ENCODE assay signal across 16 cellular contexts in the genomic region with DNA sequence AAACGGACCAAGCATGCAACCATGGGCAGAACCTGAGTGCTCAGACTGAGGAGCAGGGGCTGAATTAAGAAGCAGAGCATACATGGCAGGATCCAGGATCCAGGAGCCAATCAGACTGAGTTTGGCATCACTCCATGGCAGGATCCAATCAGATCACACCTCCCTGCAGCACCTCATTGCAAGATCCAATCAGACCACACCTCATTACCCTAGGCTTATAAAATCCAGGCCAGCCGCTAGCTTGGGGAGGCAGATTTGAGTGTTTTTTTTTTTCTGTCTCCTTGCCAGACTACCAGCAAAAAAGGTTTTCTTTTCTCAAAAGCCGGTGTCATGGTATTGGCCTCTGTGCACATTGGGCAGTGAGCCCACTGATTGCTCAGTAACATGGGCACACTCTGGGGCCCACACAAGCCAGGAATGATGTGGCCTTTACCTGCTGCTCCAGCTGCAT.
DNase-seq lines count a peak whose midpoint lies in the region; ATAC-seq and TF ChIP-seq lines count a peak whose summit lies in the region.
"Had no signal": no experiment of that assay in that cellular context is flagged by ENCODE, and none has a peak within 500 bp of the region (broad histone marks: within the 10 kb centered on the region; RNA-seq: fewer than 3 reads in every experiment).

No MANE protein-coding gene starts in this region.

- H3K27ac Mint-ChIP-seq in MCF 10A (ENCODE audit: low read depth, unreplicated experiment) (peak overlapping the region; percentile 82), Calu3 (ENCODE audit: unreplicated experiment) (no peak overlapping the region)
- H3K27ac Mint-ChIP-seq: activated B cell treated with CpG ODN at 0.5 μM for 24 hours; activated naive CD4-positive, alpha-beta T cell treated with anti-CD3 and anti-CD28 coated beads, Interleukin-2, amount 50 U/mL, for 72 hours; dendritic cell treated with granulocyte-macrophage colony-stimulating factor and Interleukin-4, amounts not matched to agents 40 ng/mL and 50 ng/mL, for 4 days had no signal

- BruUV-seq in MCF 10A (replicated peaks; lab: Mats Ljungman, UMichigan) = no TSS peak
- no TSS peak for BruUV-seq in Calu3 (replicated peaks; lab: Mats Ljungman, UMichigan)

- H3K4me1 Mint-ChIP-seq in MCF 10A (ENCODE audit: insufficient read depth, unreplicated experiment) (peaks cover 22% of the 10 kb centered on the region), Calu3 (ENCODE audit: low read depth, unreplicated experiment) (peaks cover 31% of the 10 kb centered on the region)
- H3K4me1 Mint-ChIP-seq: activated B cell treated with CpG ODN at 0.5 μM for 24 hours had no signal

- H3K9me3 ChIP-seq in breast epithelium = no peaks in the 10 kb centered on the region
- no peaks in the 10 kb centered on the region for H3K9me3 ChIP-seq in testis
- H3K9me3 ChIP-seq: tibial nerve had no signal

- no peaks in the 10 kb centered on the region for H3K36me3 ChIP-seq in breast epithelium
- no peaks in the 10 kb centered on the region for H3K36me3 ChIP-seq in testis (ENCODE audit: low read depth, missing control alignments)
- H3K36me3 ChIP-seq: tibial nerve had no signal

- H3K27me3 ChIP-seq in breast epithelium (no peaks in the 10 kb centered on the region), testis (no peaks in the 10 kb centered on the region)
- H3K27me3 ChIP-seq: tibial nerve had no signal

- POLR2A ChIA-PET in MCF 10A (lab: Yijun Ruan, JAX) = interaction anchor here (1.5 to 2.8 kb wide), 2 partner anchors 10 to 59 kb away, joined by 4 to 19 read pairs; no protein-coding TSS in a partner anchor

- TF ChIP-seq POLR2A in breast epithelium (IDR thresholded peaks at IDR 0.05) = no peak
- TF ChIP-seq POLR2A in testis (IDR thresholded peaks at IDR 0.05) = no peak

- no peak overlapping the region for H3K4me3 Mint-ChIP-seq in MCF 10A (ENCODE audit: unreplicated experiment)
- H3K4me3 Mint-ChIP-seq in Calu3 (ENCODE audit: low read depth, unreplicated experiment) = no peak overlapping the region
- H3K4me3 Mint-ChIP-seq: activated B cell treated with CpG ODN at 0.5 μM for 24 hours; dendritic cell treated with granulocyte-macrophage colony-stimulating factor and Interleukin-4, amounts not matched to agents 40 ng/mL and 50 ng/mL, for 4 days had no signal

- intact Hi-C loops in MCF 10A (cut with micrococcal nuclease) (no loop called here), breast epithelium (cut with DNase I; ENCODE audit: low total_unique reads) (no loop called here), testis (cut with DNase I; ENCODE audit: low total_unique reads) (no loop called here), Calu3 (cut with micrococcal nuclease; ENCODE audit: unreplicated experiment) (no loop called here), left ventricle myocardium superior (cut with micrococcal nuclease) (no loop called here)

- H3K27ac ChIP-seq in breast epithelium (no peak overlapping the region), testis (no peak overlapping the region)
- H3K27ac ChIP-seq: parathyroid adenoma, tibial nerve had no signal

- H3K9me3 Mint-ChIP-seq in MCF 10A (ENCODE audit: unreplicated experiment) (no peaks in the 10 kb centered on the region), Calu3 (ENCODE audit: low read depth, unreplicated experiment) (no peaks in the 10 kb centered on the region)
- H3K9me3 Mint-ChIP-seq: activated B cell treated with CpG ODN at 0.5 μM for 24 hours; activated naive CD4-positive, alpha-beta T cell treated with anti-CD3 and anti-CD28 coated beads, Interleukin-2, amount 50 U/mL, for 72 hours; dendritic cell treated with granulocyte-macrophage colony-stimulating factor and Interleukin-4, amounts not matched to agents 40 ng/mL and 50 ng/mL, for 4 days had no signal

- H3K27me3 Mint-ChIP-seq in MCF 10A (ENCODE audit: insufficient read depth, unreplicated experiment) = no peaks in the 10 kb centered on the region
- H3K27me3 Mint-ChIP-seq in Calu3 (ENCODE audit: unreplicated experiment) = no peaks in the 10 kb centered on the region

- H3K4me1 ChIP-seq in breast epithelium (no peaks in the 10 kb centered on the region), testis (no peaks in the 10 kb centered on the region)
- H3K4me1 ChIP-seq: parathyroid adenoma had no signal

- CTCF ChIA-PET in MCF 10A (lab: Yijun Ruan, JAX) = interaction anchor here (0.6 to 1.3 kb wide), 2 partner anchors 163 to 476 kb away, joined by 3 read pairs; no protein-coding TSS in a partner anchor
- CTCF ChIA-PET in Calu3 (lab: Charles Lee) = no interaction called here

- ATAC-seq in left ventricle myocardium superior = no peak
- no peak for ATAC-seq in GM21381 (IDR thresholded peaks at IDR 0.05; ENCODE audit: unreplicated experiment)

- no peak overlapping the region for H3K4me3 ChIP-seq in breast epithelium
- no peak overlapping the region for H3K4me3 ChIP-seq in testis
- H3K4me3 ChIP-seq: tibial nerve had no signal

- no peak for TF ChIP-seq CTCF in MCF 10A (IDR thresholded peaks at IDR 0.05; ENCODE audit: unreplicated experiment)
- TF ChIP-seq CTCF in breast epithelium (IDR thresholded peaks at IDR 0.05) = no peak
- no peak for TF ChIP-seq CTCF in testis (IDR thresholded peaks at IDR 0.05)
- TF ChIP-seq CTCF in Calu3 (IDR thresholded peaks at IDR 0.05; ENCODE audit: unreplicated experiment) = no peak

- H3K36me3 Mint-ChIP-seq in MCF 10A (ENCODE audit: insufficient read depth, unreplicated experiment) (no peaks in the 10 kb centered on the region), Calu3 (ENCODE audit: insufficient read depth, unreplicated experiment) (peaks cover 10% of the 10 kb centered on the region)
- H3K36me3 Mint-ChIP-seq: activated naive CD4-positive, alpha-beta T cell treated with anti-CD3 and anti-CD28 coated beads, Interleukin-2, amount 50 U/mL, for 72 hours had no signal

- DNase-seq in MCF 10A (ENCODE audit: unreplicated experiment) (peak; percentile 63), breast epithelium (ENCODE audit: low spot score in 2 of 2) (no peak), amniotic epithelial cell (ENCODE audit: low read depth) (peak; percentile 61), fibroblast of the conjunctiva (ENCODE audit: low read depth) (peak; percentile 17), testis (peak; percentile 38), Calu3 (no peak), left ventricle myocardium superior (no peak)
- DNase-seq: activated B cell treated with CpG ODN at 0.5 μM for 24 hours; KG1; NCI-H2029 treated with DMSO at 0.1 percent for 48 hours; stimulated activated CD4-positive, alpha-beta T cell treated with anti-CD3 and anti-CD28 coated beads, Interleukin-15, amount 100 ng/mL, for 24 hours had no signal

- WGBS in testis, 2 donors = 42 to 71% methylated on average over 3 of the region's 3 CpGs

Comparison
In these comparisons a context has a peak if more than half of its experiments do, and no peak if none do; other contexts are left out.
1. DNase-seq: peak in MCF 10A (single experiment), amniotic epithelial cell (single experiment), fibroblast of the conjunctiva (single experiment) and testis (single experiment); none in breast epithelium (0 of 2), Calu3 (single experiment) and left ventricle myocardium superior (single experiment).